10 cellular contexts compared by ENCODE assay signal in genomic region chr20:845226-845868, GRCh38. TPM values are rescaled to one million over a fixed set of nuclear protein-coding genes. Genes with fewer than 3 reads are reported as not detected.
DNase-seq lines count a peak whose midpoint lies in the region; ATAC-seq and TF ChIP-seq lines count a peak whose summit lies in the region.
"Had no signal": no experiment of that assay in that cellular context is flagged by ENCODE, and none has a peak within 500 bp of the region (broad histone marks: within the 10 kb centered on the region; RNA-seq: fewer than 3 reads in every experiment).

No MANE protein-coding gene starts in this region.

- DNase-seq in H7 (peak; percentile 76), posterior vena cava (ENCODE audit: low spot score) (peak; percentile 79), left colon (no peak), MG63 (no peak), HFFc6 (no peak)
- DNase-seq in effector memory CD8-positive, alpha-beta T cell = peak in 1 of 3 experiments; percentile 19
- DNase-seq: uterus had no signal

- H3K27ac Mint-ChIP-seq in effector memory CD8-positive, alpha-beta T cell = peak overlapping the region; percentile 90 to 97
- no peak overlapping the region for H3K27ac Mint-ChIP-seq in HFFc6

- no peak for ATAC-seq in effector memory CD8-positive, alpha-beta T cell (replicated peaks)
- ATAC-seq in HG02623 (IDR thresholded peaks at IDR 0.05; ENCODE audit: unreplicated experiment) (no peak), left colon (no peak)

- H3K9me3 ChIP-seq in MG63 = no peaks in the 10 kb centered on the region
- H3K9me3 ChIP-seq: SJSA1, uterus had no signal

- peak overlapping the region; percentile 99 for H3K27ac ChIP-seq in VCaP
- H3K27ac ChIP-seq: SJSA1, uterus had no signal

- peak overlapping the region; percentile 89 to 93 for H3K4me3 Mint-ChIP-seq in effector memory CD8-positive, alpha-beta T cell
- H3K4me3 Mint-ChIP-seq in HFFc6 = no peak overlapping the region

- H3K4me1 Mint-ChIP-seq in effector memory CD8-positive, alpha-beta T cell (ENCODE audit: low read depth in 2 of 2) = peaks cover 28 to 40% of the 10 kb centered on the region in 2 donors
- H3K4me1 Mint-ChIP-seq in HFFc6 (ENCODE audit: low read depth) = no peaks in the 10 kb centered on the region

- H3K27me3 ChIP-seq in H7 (ENCODE audit: control insufficient read depth, insufficient read depth, low read length) = peaks cover 52% of the 10 kb centered on the region
- no peaks in the 10 kb centered on the region for H3K27me3 ChIP-seq in MG63
- H3K27me3 ChIP-seq: SJSA1, uterus had no signal

- TF ChIP-seq CTCF in VCaP (conservative IDR thresholded peaks at IDR 0.05) (no peak), HFFc6 (IDR thresholded peaks at IDR 0.05) (no peak)

- intact Hi-C loops in posterior vena cava (cut with DNase I) = no loop called here
- intact Hi-C loops in left colon (cut with DNase I, micrococcal nuclease) = no loop called here

- H3K36me3 ChIP-seq in H7 (replicated peaks; ENCODE audit: control insufficient read depth, insufficient read depth, low read length) (no peaks in the 10 kb centered on the region), MG63 (no peaks in the 10 kb centered on the region)
- H3K36me3 ChIP-seq: uterus had no signal

- no peaks in the 10 kb centered on the region for H3K27me3 Mint-ChIP-seq in effector memory CD8-positive, alpha-beta T cell
- no peaks in the 10 kb centered on the region; the same call in 1 of the 2 replicates for H3K27me3 Mint-ChIP-seq in HFFc6 (ENCODE audit: insufficient read depth)

- H3K4me3 ChIP-seq in H7 (ENCODE audit: insufficient read depth, low read depth, low read length) (peak overlapping the region; percentile 55), MG63 (no peak overlapping the region)
- H3K4me3 ChIP-seq: SJSA1 had no signal

- no peaks in the 10 kb centered on the region for H3K9me3 Mint-ChIP-seq in effector memory CD8-positive, alpha-beta T cell
- H3K9me3 Mint-ChIP-seq in HFFc6 = no peaks in the 10 kb centered on the region

- peaks cover 10% of the 10 kb centered on the region for H3K36me3 Mint-ChIP-seq in effector memory CD8-positive, alpha-beta T cell (ENCODE audit: insufficient read depth)
- H3K36me3 Mint-ChIP-seq in HFFc6 (ENCODE audit: low read depth) = no peaks in the 10 kb centered on the region

RNA-seq across cellular contexts. Expression of gene FAM110A, which starts 11.8 kb away (rescaled TPM):
- 5.5 and 9.9 TPM in 2 replicates for total RNA-seq in H7 (2014; rRNA removed; shearing (Covaris generic))
- 1 to 10 TPM; 2.7 to 4.0 TPM for total RNA-seq in posterior vena cava
- 10 to 100 TPM in 1 of 2 donors, 1 to 10 TPM in 1; 7.4 to 11.5 TPM for total RNA-seq in left colon
- total RNA-seq in MG63 (2014; rRNA removed; shearing (Covaris generic); ENCODE audit: low replicate concordance) = 3.9 and 4.6 TPM in 2 replicates
- 1 to 10 TPM; 3.6 to 6.4 (median 5.3) TPM for total RNA-seq in HFFc6 (2021; fragmentation: NEBNext Ultra II Directional; extraction: Animal tissue kit (Norgen Biotek cat#: 25700))

Comparison
In these comparisons a context has a peak if more than half of its experiments do, and no peak if none do; other contexts are left out.
1. DNase-seq: peak in H7 (single experiment) and posterior vena cava (single experiment); none in left colon (0 of 2), MG63 (single experiment) and HFFc6 (single experiment).